ENCODE assay signal across 8 cellular contexts in genomic region chr6:35598621-35599020, GRCh38.
A peak's percentile ranks its signal among the peaks of the same experiment; 100 is the strongest.
DNase-seq lines count a peak whose midpoint lies in the region; ATAC-seq and TF ChIP-seq lines count a peak whose summit lies in the region.
"Not testable (repeated sequence)": the region's sequence is repeated elsewhere in the genome, so short reads cannot be mapped to it uniquely, and the experiment has no call there.

No MANE protein-coding gene starts in this region.

- TF ChIP-seq CTCF in Peyer's patch (IDR thresholded peaks at IDR 0.05); coronary artery (IDR thresholded peaks at IDR 0.05); right atrium auricular region (IDR thresholded peaks at IDR 0.05); gastrocnemius medialis (IDR thresholded peaks at IDR 0.05 in 4 of 5, conservative IDR thresholded peaks at IDR 0.05 in 1 of 5); upper lobe of right lung (IDR thresholded peaks at IDR 0.05): not testable (repeated sequence)

- TF ChIP-seq POLR2A in Peyer's patch (IDR thresholded peaks at IDR 0.05), result not testable (repeated sequence)
- peak in 1 of 2 donors; percentile 25 for TF ChIP-seq POLR2A in gastrocnemius medialis (IDR thresholded peaks at IDR 0.05)

- H3K27ac ChIP-seq in CD4-positive, CD25-positive, alpha-beta regulatory T cell (ENCODE audit: insufficient read depth, low read length, poor library complexity, severe bottlenecking), result peak overlapping the region; percentile 86
- H3K27ac ChIP-seq in Peyer's patch (peak overlapping the region; percentile 36 to 94 (median 85)), coronary artery (peak overlapping the region; percentile 73 to 94), right atrium auricular region (peak overlapping the region; percentile 96 to 98), gastrocnemius medialis (peak overlapping the region; percentile 89 to 99 (median 92)), thymus (ENCODE audit: low read depth) (peak overlapping the region; percentile 33), upper lobe of right lung (peak overlapping the region; percentile 88)

- H3K27me3 ChIP-seq in CD4-positive, CD25-positive, alpha-beta regulatory T cell (ENCODE audit: control insufficient read depth, insufficient read depth, low read length); Peyer's patch; right atrium auricular region; gastrocnemius medialis; thymus (ENCODE audit: control insufficient read depth, insufficient read depth); upper lobe of right lung: not testable (repeated sequence)

- H3K4me1 ChIP-seq in CD4-positive, CD25-positive, alpha-beta regulatory T cell (ENCODE audit: control insufficient read depth, insufficient read depth, low read length, poor library complexity, severe bottlenecking), result peaks cover 87% of the 10 kb centered on the region
- H3K4me1 ChIP-seq in Peyer's patch, result peaks cover 0 to 32% (median 17%) of the 10 kb centered on the region in 4 donors
- H3K4me1 ChIP-seq in right atrium auricular region, result peaks cover 0 to 76% of the 10 kb centered on the region in 2 donors
- H3K4me1 ChIP-seq in gastrocnemius medialis, result peaks cover 88 to 98% of the 10 kb centered on the region in 2 donors
- H3K4me1 ChIP-seq in thymus (ENCODE audit: control insufficient read depth, insufficient read depth, low read length), result peaks cover 22% of the 10 kb centered on the region
- peaks cover 69% of the 10 kb centered on the region for H3K4me1 ChIP-seq in upper lobe of right lung

- DNase-seq in CD4-positive, CD25-positive, alpha-beta regulatory T cell; Peyer's patch; coronary artery (ENCODE audit: low spot score); right atrium auricular region (ENCODE audit: low spot score); upper lobe of right lung: not testable (repeated sequence)
- peak; percentile 55 to 71 for DNase-seq in gastrocnemius medialis

- not testable (repeated sequence) for H3K27me3 Mint-ChIP-seq in CD4-positive, CD25-positive, alpha-beta regulatory T cell; activated naive CD8-positive, alpha-beta T cell

- not testable (repeated sequence) for H3K9me3 ChIP-seq in CD4-positive, CD25-positive, alpha-beta regulatory T cell (ENCODE audit: control insufficient read depth in 2 of 2, low read length in 2 of 2); Peyer's patch; right atrium auricular region; gastrocnemius medialis; thymus (ENCODE audit: control insufficient read depth); upper lobe of right lung

- H3K36me3 Mint-ChIP-seq in CD4-positive, CD25-positive, alpha-beta regulatory T cell, result peaks cover 31% of the 10 kb centered on the region
- H3K36me3 Mint-ChIP-seq in activated naive CD8-positive, alpha-beta T cell, result peaks cover 16% of the 10 kb centered on the region

- not testable (repeated sequence) for H3K4me3 Mint-ChIP-seq in CD4-positive, CD25-positive, alpha-beta regulatory T cell; activated naive CD8-positive, alpha-beta T cell

- not testable (repeated sequence) for H3K4me3 ChIP-seq in CD4-positive, CD25-positive, alpha-beta regulatory T cell (ENCODE audit: low read depth, low read length); Peyer's patch; coronary artery; right atrium auricular region; gastrocnemius medialis; thymus (ENCODE audit: low read length); upper lobe of right lung

- in situ Hi-C loops in gastrocnemius medialis (cut with MboI; ENCODE audit: low sequenced_read_pairs in 4 of 4), result loop anchor here in 1 of 4 donors (10.0 kb wide), 1 partner anchor 136 kb away; the partner anchor contains the start of gene ARMC12

- H3K27ac Mint-ChIP-seq in CD4-positive, CD25-positive, alpha-beta regulatory T cell, result peak overlapping the region; percentile 52 to 92 (median 91)
- peak overlapping the region; percentile 95 for H3K27ac Mint-ChIP-seq in activated naive CD8-positive, alpha-beta T cell

- H3K9me3 Mint-ChIP-seq in CD4-positive, CD25-positive, alpha-beta regulatory T cell; activated naive CD8-positive, alpha-beta T cell (ENCODE audit: low read depth): not testable (repeated sequence)

- 98% methylated on average over 8 of the region's 8 CpGs for WGBS in thymus

- ATAC-seq in CD4-positive, CD25-positive, alpha-beta regulatory T cell (ENCODE audit: low read depth in 2 of 2); gastrocnemius medialis; upper lobe of right lung: not testable (repeated sequence)

- intact Hi-C loops in gastrocnemius medialis (cut with DNase I; ENCODE audit: low total_unique reads); upper lobe of right lung (cut with DNase I): not testable (repeated sequence)

- H3K36me3 ChIP-seq in CD4-positive, CD25-positive, alpha-beta regulatory T cell (ENCODE audit: control insufficient read depth, insufficient read depth, low read length), result peaks cover 16% of the 10 kb centered on the region
- peaks cover 0 to 49% (median 0%) of the 10 kb centered on the region in 3 donors for H3K36me3 ChIP-seq in Peyer's patch
- peaks cover 51% of the 10 kb centered on the region for H3K36me3 ChIP-seq in right atrium auricular region
- H3K36me3 ChIP-seq in gastrocnemius medialis, result peaks cover 3 to 47% of the 10 kb centered on the region in 2 donors
- peaks cover 30% of the 10 kb centered on the region for H3K36me3 ChIP-seq in thymus (ENCODE audit: control insufficient read depth, insufficient read depth)
- peaks cover 49% of the 10 kb centered on the region for H3K36me3 ChIP-seq in upper lobe of right lung

- H3K4me1 Mint-ChIP-seq in CD4-positive, CD25-positive, alpha-beta regulatory T cell, result peaks cover 27 to 87% (median 64%) of the 10 kb centered on the region in 4 donors
- peaks cover 86% of the 10 kb centered on the region for H3K4me1 Mint-ChIP-seq in activated naive CD8-positive, alpha-beta T cell (ENCODE audit: low read depth)

Comparison
In these comparisons a context has a peak if more than half of its experiments do, and no peak if none do; other contexts are left out.
1. H3K27ac ChIP-seq: peak in every context shown above with its lines; median percentile 97 in right atrium auricular region; 92 in gastrocnemius medialis; 88 in upper lobe of right lung; 86 in CD4-positive, CD25-positive, alpha-beta regulatory T cell; 85 in Peyer's patch; 84 in coronary artery; 33 in thymus.